2 cellular contexts compared by ENCODE assay signal in the genomic region with DNA sequence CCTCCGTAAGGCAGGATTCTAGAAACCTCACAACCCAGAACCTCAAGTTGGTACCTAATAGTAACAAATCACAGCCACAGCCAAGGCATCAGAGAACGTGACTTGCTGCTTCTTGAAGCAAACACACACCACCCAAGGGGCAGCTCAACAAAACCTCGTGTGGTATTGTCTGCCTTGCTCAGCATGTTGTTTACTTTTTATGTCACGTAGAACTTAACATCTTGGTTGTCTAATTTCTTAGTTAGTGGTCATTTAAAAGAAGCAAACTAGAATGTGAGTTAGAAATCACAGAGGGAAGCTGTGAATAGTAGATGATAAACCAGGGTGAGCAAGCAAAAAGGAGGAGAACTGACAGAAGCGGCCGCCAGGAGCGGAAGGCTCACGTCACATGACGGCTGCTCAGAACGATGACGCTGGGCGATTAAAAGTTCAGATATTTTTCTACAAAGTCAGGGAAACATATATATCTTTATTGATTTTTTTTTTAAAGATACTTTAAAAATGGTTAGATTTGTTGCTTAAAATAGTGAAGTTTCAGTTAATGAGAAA.
TF ChIP-seq lines count a peak whose summit lies in the region.

No MANE protein-coding gene starts in this region.

TF ChIP-seq in liver, 16 proteins besides CTCF, POLR2A, EP300 and RAD21:
- TF ChIP-seq, protein P1, sequence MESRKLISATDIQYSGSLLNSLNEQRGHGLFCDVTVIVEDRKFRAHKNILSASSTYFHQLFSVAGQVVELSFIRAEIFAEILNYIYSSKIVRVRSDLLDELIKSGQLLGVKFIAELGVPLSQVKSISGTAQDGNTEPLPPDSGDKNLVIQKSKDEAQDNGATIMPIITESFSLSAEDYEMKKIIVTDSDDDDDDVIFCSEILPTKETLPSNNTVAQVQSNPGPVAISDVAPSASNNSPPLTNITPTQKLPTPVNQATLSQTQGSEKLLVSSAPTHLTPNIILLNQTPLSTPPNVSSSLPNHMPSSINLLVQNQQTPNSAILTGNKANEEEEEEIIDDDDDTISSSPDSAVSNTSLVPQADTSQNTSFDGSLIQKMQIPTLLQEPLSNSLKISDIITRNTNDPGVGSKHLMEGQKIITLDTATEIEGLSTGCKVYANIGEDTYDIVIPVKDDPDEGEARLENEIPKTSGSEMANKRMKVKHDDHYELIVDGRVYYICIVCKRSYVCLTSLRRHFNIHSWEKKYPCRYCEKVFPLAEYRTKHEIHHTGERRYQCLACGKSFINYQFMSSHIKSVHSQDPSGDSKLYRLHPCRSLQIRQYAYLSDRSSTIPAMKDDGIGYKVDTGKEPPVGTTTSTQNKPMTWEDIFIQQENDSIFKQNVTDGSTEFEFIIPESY (IDR thresholded peaks at IDR 0.05): no peak
- TF ChIP-seq, protein P2, sequence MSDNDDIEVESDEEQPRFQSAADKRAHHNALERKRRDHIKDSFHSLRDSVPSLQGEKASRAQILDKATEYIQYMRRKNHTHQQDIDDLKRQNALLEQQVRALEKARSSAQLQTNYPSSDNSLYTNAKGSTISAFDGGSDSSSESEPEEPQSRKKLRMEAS (IDR thresholded peaks at IDR 0.05): no peak
- TF ChIP-seq, protein P3, sequence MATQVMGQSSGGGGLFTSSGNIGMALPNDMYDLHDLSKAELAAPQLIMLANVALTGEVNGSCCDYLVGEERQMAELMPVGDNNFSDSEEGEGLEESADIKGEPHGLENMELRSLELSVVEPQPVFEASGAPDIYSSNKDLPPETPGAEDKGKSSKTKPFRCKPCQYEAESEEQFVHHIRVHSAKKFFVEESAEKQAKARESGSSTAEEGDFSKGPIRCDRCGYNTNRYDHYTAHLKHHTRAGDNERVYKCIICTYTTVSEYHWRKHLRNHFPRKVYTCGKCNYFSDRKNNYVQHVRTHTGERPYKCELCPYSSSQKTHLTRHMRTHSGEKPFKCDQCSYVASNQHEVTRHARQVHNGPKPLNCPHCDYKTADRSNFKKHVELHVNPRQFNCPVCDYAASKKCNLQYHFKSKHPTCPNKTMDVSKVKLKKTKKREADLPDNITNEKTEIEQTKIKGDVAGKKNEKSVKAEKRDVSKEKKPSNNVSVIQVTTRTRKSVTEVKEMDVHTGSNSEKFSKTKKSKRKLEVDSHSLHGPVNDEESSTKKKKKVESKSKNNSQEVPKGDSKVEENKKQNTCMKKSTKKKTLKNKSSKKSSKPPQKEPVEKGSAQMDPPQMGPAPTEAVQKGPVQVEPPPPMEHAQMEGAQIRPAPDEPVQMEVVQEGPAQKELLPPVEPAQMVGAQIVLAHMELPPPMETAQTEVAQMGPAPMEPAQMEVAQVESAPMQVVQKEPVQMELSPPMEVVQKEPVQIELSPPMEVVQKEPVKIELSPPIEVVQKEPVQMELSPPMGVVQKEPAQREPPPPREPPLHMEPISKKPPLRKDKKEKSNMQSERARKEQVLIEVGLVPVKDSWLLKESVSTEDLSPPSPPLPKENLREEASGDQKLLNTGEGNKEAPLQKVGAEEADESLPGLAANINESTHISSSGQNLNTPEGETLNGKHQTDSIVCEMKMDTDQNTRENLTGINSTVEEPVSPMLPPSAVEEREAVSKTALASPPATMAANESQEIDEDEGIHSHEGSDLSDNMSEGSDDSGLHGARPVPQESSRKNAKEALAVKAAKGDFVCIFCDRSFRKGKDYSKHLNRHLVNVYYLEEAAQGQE (IDR thresholded peaks at IDR 0.05): no peak
- no peak for TF ChIP-seq HNF4G (IDR thresholded peaks at IDR 0.05)
- no peak for TF ChIP-seq SP1 (IDR thresholded peaks at IDR 0.05)
- no peak for TF ChIP-seq YY1 (IDR thresholded peaks at IDR 0.05)
- no peak for TF ChIP-seq NR2F2 (IDR thresholded peaks at IDR 0.05)
- TF ChIP-seq, protein P4, sequence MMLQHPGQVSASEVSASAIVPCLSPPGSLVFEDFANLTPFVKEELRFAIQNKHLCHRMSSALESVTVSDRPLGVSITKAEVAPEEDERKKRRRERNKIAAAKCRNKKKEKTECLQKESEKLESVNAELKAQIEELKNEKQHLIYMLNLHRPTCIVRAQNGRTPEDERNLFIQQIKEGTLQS (IDR thresholded peaks at IDR 0.05): no peak
- no peak for TF ChIP-seq RXRA (IDR thresholded peaks at IDR 0.05)
- no peak for TF ChIP-seq TAF1 (conservative IDR thresholded peaks at IDR 0.05)
- TF ChIP-seq JUND (IDR thresholded peaks at IDR 0.05): no peak
- TF ChIP-seq HNF4A (conservative IDR thresholded peaks at IDR 0.05): no peak
- no peak for TF ChIP-seq FOXA2 (IDR thresholded peaks at IDR 0.05)
- no peak for TF ChIP-seq EGR1 (IDR thresholded peaks at IDR 0.05; ENCODE audit: low read depth in 2 of 2)
- TF ChIP-seq FOXA1 (IDR thresholded peaks at IDR 0.05): no peak
- no peak for TF ChIP-seq GABPA (IDR thresholded peaks at IDR 0.05 in 1 of 2, conservative IDR thresholded peaks at IDR 0.05 in 1 of 2)

TF ChIP-seq in HepG2, 621 proteins besides CTCF, POLR2A, EP300 and RAD21 (continued from another document):
- no peak for TF ChIP-seq MBNL3 (CRISPR knock-in tag; conservative IDR thresholded peaks at IDR 0.05)
